Comparison of ENCODE assay signal across 8 cellular contexts in genomic region chr16:31507929-31508705, GRCh38. TPM values are rescaled to one million over a fixed set of nuclear protein-coding genes. Genes with fewer than 3 reads are reported as not detected.
DNase-seq lines count a peak whose midpoint lies in the region; ATAC-seq and TF ChIP-seq lines count a peak whose summit lies in the region.

Gene RUSF1, minus strand, starts transcription at chr16:31508391. Its CDS starts 18 bp downstream, at chr16:31508373.

- no peaks in the 10 kb centered on the region; the same call in 2 of the 3 replicates for H3K9me3 Mint-ChIP-seq in GM23338

- ATAC-seq in GM23338 (peak; percentile 92), foreskin keratinocyte (peak; percentile 87)

- peak within 1 kb of the TSS; percentile 94 for H3K4me2 ChIP-seq in GM23338

- H3K4me3 ChIP-seq in GM23338 (peak within 1 kb of the TSS; percentile 97), neuron (ENCODE audit: low read length) (peak within 1 kb of the TSS; percentile 80)

- H3K4me1 ChIP-seq in GM23338 (ENCODE audit: insufficient read depth), result peaks cover 15% of the 10 kb centered on the region
- peaks cover 11% of the 10 kb centered on the region for H3K4me1 ChIP-seq in foreskin keratinocyte
- peaks cover 20% of the 10 kb centered on the region for H3K4me1 ChIP-seq in neuron (ENCODE audit: insufficient read depth, low read length)

- TF ChIP-seq CTCF in GM23338 (conservative IDR thresholded peaks at IDR 0.05; ENCODE audit: low read depth in 2 of 2), result no peak
- TF ChIP-seq CTCF in foreskin keratinocyte (conservative IDR thresholded peaks at IDR 0.05), result no peak

- H3K27ac ChIP-seq in GM23338 (ENCODE audit: low read depth) (peak within 1 kb of the TSS; percentile 83), foreskin keratinocyte (peak within 1 kb of the TSS; percentile 83)

- H3K27me3 ChIP-seq in GM23338 (ENCODE audit: insufficient read depth), result no peaks in the 10 kb centered on the region
- no peaks in the 10 kb centered on the region for H3K27me3 ChIP-seq in foreskin keratinocyte
- no peaks in the 10 kb centered on the region for H3K27me3 ChIP-seq in neuron (ENCODE audit: insufficient read depth, low read length)

- peaks cover 15% of the 10 kb centered on the region for H3K4me1 Mint-ChIP-seq in GM23338

- H3K9me3 ChIP-seq in neuron (ENCODE audit: low read length), result no peaks in the 10 kb centered on the region

- peak within 1 kb of the TSS; percentile 86 for H2AFZ ChIP-seq in GM23338
- H2AFZ ChIP-seq in neuron (ENCODE audit: low read depth, low read length), result peak within 1 kb of the TSS; percentile 92

- peak within 1 kb of the TSS; percentile 93 for H3K27ac Mint-ChIP-seq in GM23338

- DNase-seq in ELF-1 (ENCODE audit: low read depth, low spot score), result peak; percentile 94
- DNase-seq in GM23338 (ENCODE audit: low spot score), result peak; percentile 96
- DNase-seq in LHCN-M2 (ENCODE audit: low read depth), result peak; percentile 80
- DNase-seq in SHP77 treated with DMSO at 0.1 percent for 48 hours (lab: John Stamatoyannopoulos, UW), result peak; percentile 61
- DNase-seq in activated gamma-delta T cell treated with Interleukin-2 at 50 U/mL for 16 hours, result peak; percentile 79
- DNase-seq in foreskin keratinocyte, result peak; percentile 40 to 70
- peak; percentile 77 for DNase-seq in stromal cell of bone marrow (ENCODE audit: low read depth)

- peaks cover 7% of the 10 kb centered on the region for H3K27me3 Mint-ChIP-seq in GM23338 (ENCODE audit: insufficient read depth, low read depth, poor library complexity)

- H3K36me3 ChIP-seq in GM23338 (ENCODE audit: insufficient read depth), result no peaks in the 10 kb centered on the region
- peaks cover 10% of the 10 kb centered on the region for H3K36me3 ChIP-seq in neuron (ENCODE audit: insufficient read depth, low read length)

- H4K20me1 ChIP-seq in GM23338 (replicated peaks; ENCODE audit: insufficient read depth), result peaks cover 1% of the 10 kb centered on the region; the same call in 1 of the 2 replicates

- H3K4me3 Mint-ChIP-seq in GM23338, result peak within 1 kb of the TSS; percentile 83

- peaks cover 4% of the 10 kb centered on the region; the same call in 2 of the 3 replicates for H3K36me3 Mint-ChIP-seq in GM23338 (ENCODE audit: low read depth)

- H3K79me2 ChIP-seq in GM23338 (replicated peaks; ENCODE audit: insufficient read depth), result peaks cover 8% of the 10 kb centered on the region

- H3F3A ChIP-seq in GM23338 (replicated peaks; ENCODE audit: low read depth), result no peaks in the 10 kb centered on the region

- no peaks in the 10 kb centered on the region for H3K9me2 ChIP-seq in GM23338 (ENCODE audit: insufficient read depth)

TF ChIP-seq in GM23338, 12 proteins besides CTCF, POLR2A, EP300 and RAD21:
- TF ChIP-seq EZH2phosphoT487 (IDR thresholded peaks at IDR 0.05; ENCODE audit: unreplicated experiment), result no peak
- peak; percentile 58; the same call in 1 of the 2 replicates for TF ChIP-seq ETS1 (IDR thresholded peaks at IDR 0.05)
- TF ChIP-seq REST (IDR thresholded peaks at IDR 0.05; ENCODE audit: unreplicated experiment), result no peak
- no peak; the same call in 1 of the 2 replicates for TF ChIP-seq ZNF331 (CRISPR knock-in tag; IDR thresholded peaks at IDR 0.05; ENCODE audit: low read depth)
- peak; percentile 80 for TF ChIP-seq POLR2AphosphoS5 (IDR thresholded peaks at IDR 0.05; ENCODE audit: low read depth)
- TF ChIP-seq CREB1 (CRISPR knock-in tag; IDR thresholded peaks at IDR 0.05; ENCODE audit: low read depth), result peak; percentile 76
- no peak for TF ChIP-seq JUNB (IDR thresholded peaks at IDR 0.05; ENCODE audit: unreplicated experiment)
- TF ChIP-seq NANOG (IDR thresholded peaks at IDR 0.05; ENCODE audit: borderline replicate concordance), result no peak
- TF ChIP-seq ZNF114 (CRISPR knock-in tag; IDR thresholded peaks at IDR 0.05), result no peak
TF ChIP-seq in GM23338: peak in this region for 3.

RNA-seq across cellular contexts. Expression of gene RUSF1, which starts in this region (rescaled TPM):
- 26.5 and 36.1 TPM in 2 replicates for total RNA-seq in GM23338 (2014; rRNA removed; shearing (Covaris generic))
- polyA plus RNA-seq in GM23338 (2016; fragmentation: Nextera tagmentation; extraction: Ambion mirVana), result 8.4 and 8.9 TPM in 2 replicates
- total RNA-seq in LHCN-M2 (2014; rRNA removed), result 48.5 and 53.9 TPM in 2 replicates
- 47.1 TPM for polyA plus RNA-seq in LHCN-M2 (2012)
- 30.4 and 36.9 TPM in 2 replicates for total RNA-seq in foreskin keratinocyte
- polyA plus RNA-seq in foreskin keratinocyte, result 30.6 and 38.0 TPM in 2 replicates

Comparison
In these comparisons a context has a peak if more than half of its experiments do, and no peak if none do; other contexts are left out.
1. Peak in every context shown above with its lines: DNase-seq, ATAC-seq, H3K4me3 ChIP-seq and H3K27ac ChIP-seq.